Comparison of ENCODE assay signal across 24 cellular contexts in the genomic region with DNA sequence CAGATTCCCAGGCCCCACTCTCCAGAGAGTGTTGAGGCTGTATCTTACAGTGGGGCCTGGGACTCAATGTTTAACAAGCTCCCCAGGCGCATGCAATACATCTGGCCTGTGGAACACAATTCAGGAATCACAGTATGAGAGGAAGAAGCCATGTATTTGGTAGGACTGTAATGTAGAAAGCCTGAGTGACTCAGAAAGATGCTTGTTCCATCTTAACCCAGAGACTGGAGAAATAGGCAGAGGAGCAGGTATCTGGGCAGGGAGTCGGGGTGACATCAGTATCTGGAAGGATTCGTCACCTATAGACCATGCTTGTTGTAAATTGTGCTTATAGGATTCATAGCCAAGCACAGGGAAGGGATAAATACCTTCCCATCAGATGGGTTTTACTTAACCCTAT.
DNase-seq lines count a peak whose midpoint lies in the region; ATAC-seq, FAIRE-seq and TF ChIP-seq lines count a peak whose summit lies in the region.
"Had no signal": no experiment of that assay in that cellular context is flagged by ENCODE, and none has a peak within 500 bp of the region (broad histone marks: within the 10 kb centered on the region; RNA-seq: fewer than 3 reads in every experiment).

No MANE protein-coding gene starts in this region.

- no peaks in the 10 kb centered on the region for H3K79me1 ChIP-seq in H1 (ENCODE audit: low read depth, low read length)

- intact Hi-C loops in PC-3 (cut with micrococcal nuclease) = no loop called here
- intact Hi-C loops in naive thymus-derived CD4-positive, alpha-beta T cell (cut with micrococcal nuclease) = no loop called here

- DNase-seq in GM23248 (peak; percentile 59), PC-3 (peak; percentile 25), H1 (ENCODE audit: low read depth in 1 of 2, low spot score in 2 of 2) (no peak), SW480 (ENCODE audit: low spot score) (no peak)
- DNase-seq in effector CD4-positive, alpha-beta T cell = no peak
- DNase-seq in naive thymus-derived CD4-positive, alpha-beta T cell = no peak
- DNase-seq: activated B cell treated with CpG ODN at 0.5 μM for 24 hours; activated CD8-positive, alpha-beta T cell treated with anti-CD3 and anti-CD28 coated beads for 36 hours; activated T-cell treated with anti-CD3 and anti-CD28 coated beads, Interleukin-2, amount 50 U/mL, for 1 hour; DMS79; effector memory CD8-positive, alpha-beta T cell; head of caudate nucleus; left ventricle myocardium superior; MM.1S; NCI-H1694; NCI-H748 treated with DMSO at 0.1 percent for 48 hours; OCI-M1; small intestine; stimulated activated CD4-positive, alpha-beta T cell treated with anti-CD3 and anti-CD28 coated beads, Interleukin-4, amount 100 ng/mL, for 1 hour; stimulated activated naive CD8-positive, alpha-beta T cell treated with anti-CD3 and anti-CD28 coated beads, Interleukin-15, Interleukin-2, amounts not matched to agents 100 U/mL and 50 U/mL, for 24 hours; tibial artery had no signal

- H3K27ac Mint-ChIP-seq in naive thymus-derived CD4-positive, alpha-beta T cell = no peak overlapping the region
- H3K27ac Mint-ChIP-seq: activated B cell treated with CpG ODN at 0.5 μM for 24 hours; activated CD8-positive, alpha-beta T cell treated with anti-CD3 and anti-CD28 coated beads for 36 hours; activated naive CD4-positive, alpha-beta T cell treated with anti-CD3 and anti-CD28 coated beads, Interleukin-2, amount 50 U/mL, for 24 hours; effector memory CD8-positive, alpha-beta T cell had no signal

- H3K23me2 ChIP-seq in H1 (ENCODE audit: low read depth, low read length) = no peaks in the 10 kb centered on the region

- H3K36me3 Mint-ChIP-seq in naive thymus-derived CD4-positive, alpha-beta T cell = no peaks in the 10 kb centered on the region
- H3K36me3 Mint-ChIP-seq: activated naive CD4-positive, alpha-beta T cell treated with anti-CD3 and anti-CD28 coated beads, Interleukin-2, amount 50 U/mL, for 24 hours had no signal

- H3K36me3 ChIP-seq in GM23248 (ENCODE audit: low read depth) = no peaks in the 10 kb centered on the region
- H3K36me3 ChIP-seq in PC-3 (ENCODE audit: low read depth, low read length) = no peaks in the 10 kb centered on the region
- no peaks in the 10 kb centered on the region for H3K36me3 ChIP-seq in H1 (ENCODE audit: control insufficient read depth in 2 of 4, insufficient read depth in 4 of 4, low read length in 3 of 4)
- no peaks in the 10 kb centered on the region for H3K36me3 ChIP-seq in mesodermal cell (ENCODE audit: control insufficient read depth, insufficient read depth, low read length)
- no peaks in the 10 kb centered on the region for H3K36me3 ChIP-seq in naive thymus-derived CD4-positive, alpha-beta T cell (ENCODE audit: control insufficient read depth in 2 of 3, insufficient read depth in 3 of 3, low read length in 3 of 3)
- H3K36me3 ChIP-seq: tibial artery had no signal

- peak overlapping the region; percentile 63; the same call in 1 of the 2 replicates for H2BK20ac ChIP-seq in H1 (ENCODE audit: low read length)

- no TSS peak for BruUV-seq in PC-3 (replicated peaks; lab: Mats Ljungman, UMichigan)

- H3K27me3 ChIP-seq in GM23248 (replicated peaks; ENCODE audit: insufficient read depth) (no peaks in the 10 kb centered on the region), PC-3 (ENCODE audit: low read length) (no peaks in the 10 kb centered on the region), H1 (replicated peaks in 1 of 4; ENCODE audit: control insufficient read depth in 3 of 4, extremely low read depth in 1 of 4, insufficient read depth in 3 of 4, low read length in 3 of 4) (no peaks in the 10 kb centered on the region)
- no peaks in the 10 kb centered on the region for H3K27me3 ChIP-seq in naive thymus-derived CD4-positive, alpha-beta T cell (ENCODE audit: control insufficient read depth in 2 of 2, insufficient read depth in 2 of 2, low read length in 2 of 2)
- H3K27me3 ChIP-seq: tibial artery had no signal

- no peak overlapping the region for H3K23ac ChIP-seq in H1 (ENCODE audit: insufficient read length)

- H3K4me3 Mint-ChIP-seq in naive thymus-derived CD4-positive, alpha-beta T cell = no peak overlapping the region
- H3K4me3 Mint-ChIP-seq: activated B cell treated with CpG ODN at 0.5 μM for 24 hours; activated CD8-positive, alpha-beta T cell treated with anti-CD3 and anti-CD28 coated beads for 36 hours; activated naive CD4-positive, alpha-beta T cell treated with anti-CD3 and anti-CD28 coated beads, Interleukin-2, amount 50 U/mL, for 24 hours; effector memory CD8-positive, alpha-beta T cell had no signal

- no peaks in the 10 kb centered on the region for H3K9me2 ChIP-seq in GM23248 (ENCODE audit: insufficient read depth)
- no peaks in the 10 kb centered on the region for H3K9me2 ChIP-seq in PC-3 (replicated peaks; ENCODE audit: low read length)

- no peak overlapping the region for H2BK15ac ChIP-seq in H1 (ENCODE audit: low read length)

- no peak overlapping the region for H3K56ac ChIP-seq in H1 (replicated peaks; ENCODE audit: insufficient read length, low read depth, low read length)

- no peaks in the 10 kb centered on the region for H3K9me3 Mint-ChIP-seq in naive thymus-derived CD4-positive, alpha-beta T cell
- H3K9me3 Mint-ChIP-seq: activated B cell treated with CpG ODN at 0.5 μM for 24 hours; activated CD8-positive, alpha-beta T cell treated with anti-CD3 and anti-CD28 coated beads for 36 hours; activated naive CD4-positive, alpha-beta T cell treated with anti-CD3 and anti-CD28 coated beads, Interleukin-2, amount 50 U/mL, for 24 hours; effector memory CD8-positive, alpha-beta T cell had no signal

- H3K9ac ChIP-seq in GM23248 (no peak overlapping the region), PC-3 (ENCODE audit: low read length) (no peak overlapping the region), H1 (replicated peaks in 1 of 4; ENCODE audit: extremely low read depth in 1 of 4, low read depth in 3 of 4, low read length in 3 of 4) (no peak overlapping the region)

- no peak overlapping the region for H3K14ac ChIP-seq in H1 (ENCODE audit: insufficient read length)

- H4K91ac ChIP-seq in H1 (replicated peaks; ENCODE audit: insufficient read length, low read length) = peak overlapping the region; percentile 25

- H3F3A ChIP-seq in GM23248 (ENCODE audit: insufficient read depth) (peaks cover 40% of the 10 kb centered on the region), PC-3 (ENCODE audit: low read length, unreplicated experiment) (no peaks in the 10 kb centered on the region)

- no peaks in the 10 kb centered on the region for H3K79me2 ChIP-seq in GM23248 (ENCODE audit: insufficient read depth)
- no peaks in the 10 kb centered on the region for H3K79me2 ChIP-seq in PC-3 (ENCODE audit: low read length)
- no peaks in the 10 kb centered on the region for H3K79me2 ChIP-seq in H1 (ENCODE audit: control insufficient read depth in 1 of 2, insufficient read depth in 2 of 2, low read length in 2 of 2)

- H3K4me2 ChIP-seq in GM23248 (ENCODE audit: unreplicated experiment) (peak overlapping the region; percentile 34), PC-3 (ENCODE audit: low read length) (peak overlapping the region; percentile 46; the same call in 1 of the 2 replicates), H1 (ENCODE audit: insufficient read depth in 1 of 2, low read depth in 2 of 2, low read length in 2 of 2) (peak overlapping the region; percentile 38 to 44; a peak in 3 of 4 replicates)

- H4K5ac ChIP-seq in H1 (ENCODE audit: insufficient read length, low read depth, low read length) = no peak overlapping the region

- CTCF ChIA-PET in PC-3 (lab: Charles Lee) (no interaction called here), H1 (lab: Charles Lee; ENCODE audit: partially characterized antibody) (interaction anchor here (1.0 to 2.9 kb wide), 3 partner anchors 8 to 31 kb away, joined by 3 to 10 read pairs (median 4); no protein-coding TSS in a partner anchor)
- CTCF ChIA-PET in naive thymus-derived CD4-positive, alpha-beta T cell (lab: Charles Lee) = interaction anchor here (0.6 kb wide), 1 partner anchor 1663 kb away, joined by 5 read pairs; no protein-coding TSS in a partner anchor

- H3K4ac ChIP-seq in H1 (replicated peaks; ENCODE audit: insufficient read length, low read depth, low read length) = peak overlapping the region; percentile 40

- no peak for TF ChIP-seq CTCF in PC-3 (conservative IDR thresholded peaks at IDR 0.05; ENCODE audit: low read depth, low read length)
- TF ChIP-seq CTCF in H1 (IDR thresholded peaks at IDR 0.05; ENCODE audit: control extremely low read depth in 1 of 3, insufficient read depth in 1 of 3, low read depth in 1 of 3, low read length in 3 of 3) = no peak

- peaks cover 0 to 2% (median 0%) of the 10 kb centered on the region in 7 donors for H3K4me1 Mint-ChIP-seq in naive thymus-derived CD4-positive, alpha-beta T cell
- H3K4me1 Mint-ChIP-seq: activated B cell treated with CpG ODN at 0.5 μM for 24 hours; activated naive CD4-positive, alpha-beta T cell treated with anti-CD3 and anti-CD28 coated beads, Interleukin-2, amount 50 U/mL, for 24 hours had no signal

- H3K18ac ChIP-seq in H1 (ENCODE audit: extremely low read depth, low read length) = no peak overlapping the region

- no peaks in the 10 kb centered on the region for H4K20me1 ChIP-seq in GM23248 (ENCODE audit: insufficient read depth)
- no peaks in the 10 kb centered on the region for H4K20me1 ChIP-seq in PC-3 (ENCODE audit: low read length)
- H4K20me1 ChIP-seq in H1 (replicated peaks in 1 of 2; ENCODE audit: control insufficient read depth in 1 of 2, insufficient read depth in 2 of 2, low read length in 2 of 2) = no peaks in the 10 kb centered on the region

- peak overlapping the region; percentile 21 for H2BK120ac ChIP-seq in H1 (replicated peaks; ENCODE audit: low read depth, low read length)

- TF ChIP-seq EP300 in H1 (IDR thresholded peaks at IDR 0.05; ENCODE audit: borderline replicate concordance in 1 of 2, low read depth in 2 of 2, low read length in 2 of 2) = no peak

- no peak overlapping the region for H2AFZ ChIP-seq in GM23248
- H2AFZ ChIP-seq in PC-3 (ENCODE audit: low read length) = no peak overlapping the region
- no peak overlapping the region for H2AFZ ChIP-seq in H1 (ENCODE audit: low read length)

- H2BK5ac ChIP-seq in H1 (ENCODE audit: low read depth, low read length) = peak overlapping the region; percentile 8; the same call in 1 of the 2 replicates

- H3K27me3 Mint-ChIP-seq in naive thymus-derived CD4-positive, alpha-beta T cell = peaks cover 13 to 36% (median 23%) of the 10 kb centered on the region in 5 donors

- WGBS in GM23248 (ENCODE audit: low coverage in 1 of 2, low lambda C conversion rate in 2 of 2, missing lambda C conversion rate in 2 of 2), 2 experiments = 65 to 66% methylated on average over 3 of the region's 3 CpGs
- 86% methylated on average over 3 of the region's 3 CpGs; no CpG with 5 or more reads in 1 of the 2 experiments for WGBS in H1 (ENCODE audit: extremely low coverage in 1 of 2, insufficient coverage in 1 of 2, insufficient read length in 1 of 2, insufficient replicate concordance in 2 of 2, low coverage in 1 of 2, low lambda C conversion rate in 2 of 2, missing lambda C conversion rate in 1 of 2), 2 experiments
- 71 to 86% methylated on average over 2 to 3 of the region's 3 CpGs for WGBS in mesodermal cell (ENCODE audit: insufficient coverage in 2 of 2), 2 experiments

- FAIRE-seq in H1 (lab: Jason Lieb, UNC) = no peak
- FAIRE-seq: small intestine had no signal

- in situ Hi-C loops in GM23248 (cut with MboI) = no loop called here

- no peak for TF ChIP-seq POLR2A in H1 (IDR thresholded peaks at IDR 0.05; ENCODE audit: control extremely low read depth in 1 of 2, low read depth in 2 of 2, low read length in 2 of 2)

- ATAC-seq in PC-3 = peak; percentile 18; the same call in 1 of the 2 replicates
- no peak for ATAC-seq in naive thymus-derived CD4-positive, alpha-beta T cell
- ATAC-seq: effector memory CD8-positive, alpha-beta T cell; HCT116; left ventricle myocardium superior; stimulated activated naive CD8-positive, alpha-beta T cell treated with anti-CD3 and anti-CD28 coated beads, Interleukin-15, Interleukin-2, amounts not matched to agents 100 U/mL and 50 U/mL, for 24 hours had no signal

- no peaks in the 10 kb centered on the region for H3K9me3 ChIP-seq in GM23248 (ENCODE audit: low read depth)
- H3K9me3 ChIP-seq in PC-3 (ENCODE audit: low read length) = no peaks in the 10 kb centered on the region
- no peaks in the 10 kb centered on the region for H3K9me3 ChIP-seq in H1 (ENCODE audit: insufficient read depth in 2 of 2, low read depth in 1 of 2, low read length in 1 of 2)
- H3K9me3 ChIP-seq in mesodermal cell (ENCODE audit: control insufficient read depth, low read length) = no peaks in the 10 kb centered on the region
- no peaks in the 10 kb centered on the region for H3K9me3 ChIP-seq in naive thymus-derived CD4-positive, alpha-beta T cell (ENCODE audit: control insufficient read depth in 2 of 3, low read length in 3 of 3)
- H3K9me3 ChIP-seq: tibial artery had no signal

- TF ChIP-seq RAD21 in H1 (IDR thresholded peaks at IDR 0.05 in 1 of 2, conservative IDR thresholded peaks at IDR 0.05 in 1 of 2; ENCODE audit: low read depth in 2 of 2, low read length in 2 of 2) = no peak

- H4K8ac ChIP-seq in H1 (ENCODE audit: extremely low read depth, insufficient read depth, low read length) = no peak overlapping the region

- no peak overlapping the region for H2AK5ac ChIP-seq in H1 (ENCODE audit: low read depth, low read length)

- POLR2A ChIA-PET in PC-3 (lab: Charles Lee; ENCODE audit: unreplicated experiment) (no interaction called here), H1 (lab: Charles Lee; ENCODE audit: partially characterized antibody) (interaction anchor here (0.8 kb wide), 1 partner anchor 80 kb away, joined by 3 read pairs; no protein-coding TSS in a partner anchor)
- POLR2A ChIA-PET in naive thymus-derived CD4-positive, alpha-beta T cell (lab: Charles Lee) = no interaction called here

- no peak overlapping the region for H2BK12ac ChIP-seq in H1 (ENCODE audit: low read depth, low read length)

- H3K27ac ChIP-seq in GM23248 (no peak overlapping the region), PC-3 (ENCODE audit: low read length) (no peak overlapping the region; the same call in 1 of the 2 replicates), H1 (ENCODE audit: low read depth, low read length) (no peak overlapping the region), mesodermal cell (ENCODE audit: low read depth, low read length, severe bottlenecking) (peak overlapping the region; percentile 25)
- no peak overlapping the region for H3K27ac ChIP-seq in naive thymus-derived CD4-positive, alpha-beta T cell (ENCODE audit: low read depth, low read length)
- H3K27ac ChIP-seq: tibial artery had no signal

- no peak overlapping the region for H3K4me3 ChIP-seq in GM23248
- no peak overlapping the region for H3K4me3 ChIP-seq in PC-3 (ENCODE audit: low read length)
- H3K4me3 ChIP-seq in H1 (ENCODE audit: extremely low read depth in 1 of 4, insufficient read depth in 2 of 4, low read depth in 3 of 4, low read length in 4 of 4) = 0 out of 8 replicates have a peak overlapping the region, but pooled peaks of 1 of the 4 experiments have one; percentile 4
- H3K4me3 ChIP-seq in mesodermal cell (ENCODE audit: extremely low read depth, insufficient read depth, low read length, poor library complexity, severe bottlenecking) = no peak overlapping the region
- no peak overlapping the region for H3K4me3 ChIP-seq in naive thymus-derived CD4-positive, alpha-beta T cell (ENCODE audit: low read length)
- H3K4me3 ChIP-seq: tibial artery had no signal

- peaks cover 48% of the 10 kb centered on the region for H3K4me1 ChIP-seq in GM23248 (ENCODE audit: insufficient read depth)
- H3K4me1 ChIP-seq in PC-3 (ENCODE audit: insufficient read depth, low read length) = peaks cover 40% of the 10 kb centered on the region
- H3K4me1 ChIP-seq in H1 (replicated peaks in 1 of 4; ENCODE audit: control insufficient read depth in 3 of 4, insufficient read depth in 4 of 4, low read length in 3 of 4) = peaks cover 5 to 20% (median 18%) of the 10 kb centered on the region in 4 experiments; a peak in 6 of 7 replicates
- H3K4me1 ChIP-seq in mesodermal cell (ENCODE audit: control insufficient read depth, insufficient read depth, low read length, poor library complexity, severe bottlenecking) = peaks cover 30% of the 10 kb centered on the region
- no peaks in the 10 kb centered on the region for H3K4me1 ChIP-seq in naive thymus-derived CD4-positive, alpha-beta T cell (ENCODE audit: control insufficient read depth in 2 of 2, insufficient read depth in 2 of 2, low read length in 2 of 2)
- H3K4me1 ChIP-seq: tibial artery had no signal

Comparison
In these comparisons a context has a peak if more than half of its experiments do, and no peak if none do; other contexts are left out.
1. DNase-seq: peak in GM23248 (single experiment) and PC-3 (single experiment); none in H1 (0 of 2), effector CD4-positive, alpha-beta T cell (single experiment), SW480 (single experiment) and naive thymus-derived CD4-positive, alpha-beta T cell (0 of 9).
2. Peak in every context shown above with its lines, with median percentiles within 50 percentile points of each other: H3K4me2 ChIP-seq.